10 cellular contexts compared by ENCODE assay signal in genomic region chrX:112113460-112113859, GRCh38. TPM values are rescaled to one million over a fixed set of nuclear protein-coding genes. Genes with fewer than 3 reads are reported as not detected.
"Had no signal": no experiment of that assay in that cellular context is flagged by ENCODE, and none has a peak within 500 bp of the region (broad histone marks: within the 10 kb centered on the region; RNA-seq: fewer than 3 reads in every experiment).

No MANE protein-coding gene starts in this region.

- H3K4me1 Mint-ChIP-seq: IgD-negative memory B cell had no signal

- H3K4me3 Mint-ChIP-seq: HFFc6, IgD-negative memory B cell had no signal

- H3K36me3 Mint-ChIP-seq: IgD-negative memory B cell had no signal

- DNase-seq: GM23248, GOT3, H7, HFFc6, KBM-7 had no signal

- ATAC-seq: HCT116, HepG2 had no signal

- H3K27me3 Mint-ChIP-seq: IgD-negative memory B cell had no signal

- H3K27ac Mint-ChIP-seq: HFFc6, IgD-negative memory B cell had no signal

- H3K9me3 Mint-ChIP-seq: IgD-negative memory B cell had no signal

RNA-seq across cellular contexts. Expression of gene RTL4, which starts 30.6 kb away (rescaled TPM):
- total RNA-seq: GM23248, H4, HepG2, HFFc6, HT1080 had no signal

RNA-seq across cellular contexts. Expression of gene TRPC5, which starts 30.9 kb away (rescaled TPM):
- total RNA-seq: GM23248, H4, HepG2, HFFc6, HT1080 had no signal
